In genomic region chr17:42872251-42872965, GRCh38 we compare ENCODE assay signal across 1 cellular context.
TF ChIP-seq lines count a peak whose summit lies in the region.

No MANE protein-coding gene starts in this region.

TF ChIP-seq in IMR-90, 13 proteins besides CTCF, POLR2A, EP300 and RAD21:
- TF ChIP-seq NFE2L2 (IDR thresholded peaks at IDR 0.05; ENCODE audit: low read depth, low read length) (no peak), RCOR1 (IDR thresholded peaks at IDR 0.05; ENCODE audit: insufficient replicate concordance, low read length) (no peak)
